In genomic region chr2:55618649-55619055, GRCh38 we compare ENCODE assay signal across 8 cellular contexts. TPM values are rescaled to one million over a fixed set of nuclear protein-coding genes. Genes with fewer than 3 reads are reported as not detected.
DNase-seq lines count a peak whose midpoint lies in the region; ATAC-seq lines count a peak whose summit lies in the region.

No MANE protein-coding gene starts in this region.

- H3K9ac ChIP-seq in endocrine pancreas (ENCODE audit: control insufficient read depth, insufficient read depth, low read length) (peak overlapping the region; percentile 90), mesenchymal stem cell (ENCODE audit: low read length) (peak overlapping the region; percentile 99)

- no peak overlapping the region for H4K91ac ChIP-seq in mesenchymal stem cell (ENCODE audit: low read length)

- intact Hi-C loops in activated CD4-positive, alpha-beta memory T cell treated with anti-CD3 and anti-CD28 coated beads for 36 hours (cut with micrococcal nuclease), result loop anchor here (5.0 to 10.0 kb wide), 5 partner anchors 36 to 1654 kb away; partner anchors contain the start of gene MTIF2

- H3K4me1 Mint-ChIP-seq in CD4-positive, CD25-positive, alpha-beta regulatory T cell, result peaks cover 23 to 47% (median 33%) of the 10 kb centered on the region in 4 donors
- peaks cover 54% of the 10 kb centered on the region for H3K4me1 Mint-ChIP-seq in activated CD4-positive, alpha-beta memory T cell treated with anti-CD3 and anti-CD28 coated beads for 36 hours (ENCODE audit: low read depth)

- H3K27ac Mint-ChIP-seq in CD4-positive, CD25-positive, alpha-beta regulatory T cell, result no peak overlapping the region
- no peak overlapping the region for H3K27ac Mint-ChIP-seq in activated CD4-positive, alpha-beta memory T cell treated with anti-CD3 and anti-CD28 coated beads for 36 hours

- no peak overlapping the region for H4K8ac ChIP-seq in mesenchymal stem cell (ENCODE audit: low read length)

- H3K4me3 ChIP-seq in CD4-positive, CD25-positive, alpha-beta regulatory T cell (ENCODE audit: low read depth, low read length), result peak overlapping the region; percentile 100
- H3K4me3 ChIP-seq in endocrine pancreas (ENCODE audit: control insufficient read depth, insufficient read depth, low read length) (peak overlapping the region; percentile 96), mesenchymal stem cell (ENCODE audit: insufficient read depth in 1 of 2, low read depth in 1 of 2, low read length in 2 of 2) (peak overlapping the region; percentile 68 to 98)

- no peak overlapping the region for H2BK12ac ChIP-seq in mesenchymal stem cell (ENCODE audit: low read length in 2 of 2)

- peaks cover 27% of the 10 kb centered on the region for H3K36me3 ChIP-seq in CD4-positive, CD25-positive, alpha-beta regulatory T cell (ENCODE audit: control insufficient read depth, insufficient read depth, low read length)
- H3K36me3 ChIP-seq in endocrine pancreas (ENCODE audit: control insufficient read depth, insufficient read depth, low read length) (no peaks in the 10 kb centered on the region), mesenchymal stem cell (ENCODE audit: control insufficient read depth in 1 of 2, insufficient read depth in 2 of 2, low read depth in 1 of 2, low read length in 2 of 2) (peaks cover 7 to 27% of the 10 kb centered on the region in 2 experiments)

- no peak overlapping the region for H2BK15ac ChIP-seq in mesenchymal stem cell (ENCODE audit: low read depth, poor library complexity, severe bottlenecking)

- no peak overlapping the region for H3K14ac ChIP-seq in mesenchymal stem cell (ENCODE audit: low read length in 2 of 2)

- no peaks in the 10 kb centered on the region for H3K27me3 Mint-ChIP-seq in CD4-positive, CD25-positive, alpha-beta regulatory T cell
- no peaks in the 10 kb centered on the region for H3K27me3 Mint-ChIP-seq in activated CD4-positive, alpha-beta memory T cell treated with anti-CD3 and anti-CD28 coated beads for 36 hours

- H3K23ac ChIP-seq in mesenchymal stem cell (ENCODE audit: low read length in 2 of 2), result no peak overlapping the region

- H3K79me1 ChIP-seq in mesenchymal stem cell (replicated peaks; ENCODE audit: low read length, poor library complexity, severe bottlenecking), result peaks cover 23% of the 10 kb centered on the region

- CTCF ChIA-PET in activated CD4-positive, alpha-beta memory T cell treated with anti-CD3 and anti-CD28 coated beads for 36 hours (lab: Charles Lee), result interaction anchor here (1.2 kb wide), 1 partner anchor 19 kb away, joined by 3 read pairs; no protein-coding TSS in a partner anchor

- ATAC-seq in CD4-positive, CD25-positive, alpha-beta regulatory T cell (ENCODE audit: low read depth in 2 of 2), result peak in 1 of 2 donors; percentile 9
- ATAC-seq in GM19025 (IDR thresholded peaks at IDR 0.05; ENCODE audit: low read depth, unreplicated experiment) (peak; percentile 19), HG03342 (IDR thresholded peaks at IDR 0.05; ENCODE audit: unreplicated experiment) (peak; percentile 38)
- peak; percentile 35 for ATAC-seq in stimulated activated naive CD8-positive, alpha-beta T cell treated with anti-CD3 and anti-CD28 coated beads, Interleukin-15, Interleukin-2, amounts not matched to agents 100 U/mL and 50 U/mL, for 24 hours

- H2AFZ ChIP-seq in mesenchymal stem cell (ENCODE audit: low read depth, low read length), result no peak overlapping the region

- H3K27ac ChIP-seq in CD4-positive, CD25-positive, alpha-beta regulatory T cell (ENCODE audit: insufficient read depth, low read length, poor library complexity, severe bottlenecking), result peak overlapping the region; percentile 100
- peak overlapping the region; percentile 89 for H3K27ac ChIP-seq in mesenchymal stem cell (ENCODE audit: low read length, poor library complexity, severe bottlenecking)

- H3K27me3 ChIP-seq in CD4-positive, CD25-positive, alpha-beta regulatory T cell (ENCODE audit: control insufficient read depth, insufficient read depth, low read length), result no peaks in the 10 kb centered on the region
- H3K27me3 ChIP-seq in endocrine pancreas (ENCODE audit: control insufficient read depth, insufficient read depth, low read length) (no peaks in the 10 kb centered on the region), mesenchymal stem cell (ENCODE audit: control insufficient read depth in 1 of 2, insufficient read depth in 1 of 2, low read length in 2 of 2) (no peaks in the 10 kb centered on the region)

- no peaks in the 10 kb centered on the region for H3K9me3 Mint-ChIP-seq in CD4-positive, CD25-positive, alpha-beta regulatory T cell
- H3K9me3 Mint-ChIP-seq in activated CD4-positive, alpha-beta memory T cell treated with anti-CD3 and anti-CD28 coated beads for 36 hours, result no peaks in the 10 kb centered on the region

- peak overlapping the region in 1 of 2 experiments; percentile 19 for H3K4ac ChIP-seq in mesenchymal stem cell (ENCODE audit: low read depth in 1 of 2, low read length in 2 of 2)

- H3K36me3 Mint-ChIP-seq in CD4-positive, CD25-positive, alpha-beta regulatory T cell, result peaks cover 23% of the 10 kb centered on the region
- H3K36me3 Mint-ChIP-seq in activated CD4-positive, alpha-beta memory T cell treated with anti-CD3 and anti-CD28 coated beads for 36 hours, result peaks cover 30% of the 10 kb centered on the region

- H2AK5ac ChIP-seq in mesenchymal stem cell (ENCODE audit: low read length, severe bottlenecking), result no peak overlapping the region

- no peak overlapping the region for H2BK5ac ChIP-seq in mesenchymal stem cell (ENCODE audit: low read depth, low read length, poor library complexity, severe bottlenecking)

- no peaks in the 10 kb centered on the region for H3K9me3 ChIP-seq in CD4-positive, CD25-positive, alpha-beta regulatory T cell (ENCODE audit: control insufficient read depth in 2 of 2, low read length in 2 of 2)
- H3K9me3 ChIP-seq in endocrine pancreas (ENCODE audit: control insufficient read depth, low read length) (no peaks in the 10 kb centered on the region), mesenchymal stem cell (ENCODE audit: control insufficient read depth, low read length) (no peaks in the 10 kb centered on the region)

- DNase-seq in CD4-positive, CD25-positive, alpha-beta regulatory T cell, result peak; percentile 46 to 71 (median 61)
- DNase-seq in NCI-H460 (ENCODE audit: extremely low read depth, low read depth) (peak; percentile 47), mesenchymal stem cell (peak; percentile 70)
- peak; percentile 65 for DNase-seq in activated CD4-positive, alpha-beta memory T cell treated with anti-CD3 and anti-CD28 coated beads for 36 hours
- peak; percentile 43 for DNase-seq in stimulated activated naive CD8-positive, alpha-beta T cell treated with anti-CD3 and anti-CD28 coated beads, Interleukin-15, Interleukin-2, amounts not matched to agents 100 U/mL and 50 U/mL, for 24 hours

- no peak overlapping the region for H3K18ac ChIP-seq in mesenchymal stem cell (ENCODE audit: low read depth in 1 of 2, low read length in 2 of 2)

- POLR2A ChIA-PET in activated CD4-positive, alpha-beta memory T cell treated with anti-CD3 and anti-CD28 coated beads for 36 hours (lab: Charles Lee), result interaction anchor here (0.6 to 1.8 kb wide), 3 partner anchors 99 to 1851 kb away, joined by 3 to 5 read pairs (median 4); partner anchors contain the start of genes CFAP36, CHAC2, CLHC1 and RPS27A

- H3K4me3 Mint-ChIP-seq in CD4-positive, CD25-positive, alpha-beta regulatory T cell, result no peak overlapping the region
- no peak overlapping the region for H3K4me3 Mint-ChIP-seq in activated CD4-positive, alpha-beta memory T cell treated with anti-CD3 and anti-CD28 coated beads for 36 hours

- WGBS in mesenchymal stem cell, result under 1% methylated on average over 13 of the region's 16 CpGs

- H3K4me2 ChIP-seq in mesenchymal stem cell (ENCODE audit: low read length, poor library complexity, severe bottlenecking), result peak overlapping the region; percentile 16

- H2BK120ac ChIP-seq in mesenchymal stem cell (ENCODE audit: low read depth, low read length), result no peak overlapping the region

- peaks cover 75% of the 10 kb centered on the region for H3K4me1 ChIP-seq in CD4-positive, CD25-positive, alpha-beta regulatory T cell (ENCODE audit: control insufficient read depth, insufficient read depth, low read length, poor library complexity, severe bottlenecking)
- H3K4me1 ChIP-seq in endocrine pancreas (ENCODE audit: control insufficient read depth, insufficient read depth, low read length), result peaks cover 19% of the 10 kb centered on the region
- peaks cover 14% of the 10 kb centered on the region for H3K4me1 ChIP-seq in mesenchymal stem cell (ENCODE audit: control insufficient read depth, insufficient read depth, low read depth, low read length)

RNA-seq across cellular contexts. Expression of gene PPP4R3B, which starts 1.2 kb away (rescaled TPM):
- total RNA-seq in CD4-positive, CD25-positive, alpha-beta regulatory T cell, result 81.5 TPM
- 10 to 100 TPM; 71.8 to 85.4 (median 75.9) TPM for polyA plus RNA-seq in CD4-positive, CD25-positive, alpha-beta regulatory T cell
- total RNA-seq in NCI-H460 (2014; rRNA removed; shearing (Covaris generic)), result 67.2 and 84.5 TPM in 2 replicates
- 20.9 and 27.9 TPM in 2 replicates for polyA plus RNA-seq in NCI-H460 (2014; cell fraction: nucleus; rRNA removed)
- 10 to 100 TPM; 62.4 to 65.1 TPM for total RNA-seq in activated CD4-positive, alpha-beta memory T cell treated with anti-CD3 and anti-CD28 coated beads for 36 hours
- 21.6 TPM for polyA plus RNA-seq in mesenchymal stem cell (2013, experiment 1 of 2)
- polyA plus RNA-seq in mesenchymal stem cell (2013, experiment 2 of 2), result 22.2 TPM
